In the genomic region with DNA sequence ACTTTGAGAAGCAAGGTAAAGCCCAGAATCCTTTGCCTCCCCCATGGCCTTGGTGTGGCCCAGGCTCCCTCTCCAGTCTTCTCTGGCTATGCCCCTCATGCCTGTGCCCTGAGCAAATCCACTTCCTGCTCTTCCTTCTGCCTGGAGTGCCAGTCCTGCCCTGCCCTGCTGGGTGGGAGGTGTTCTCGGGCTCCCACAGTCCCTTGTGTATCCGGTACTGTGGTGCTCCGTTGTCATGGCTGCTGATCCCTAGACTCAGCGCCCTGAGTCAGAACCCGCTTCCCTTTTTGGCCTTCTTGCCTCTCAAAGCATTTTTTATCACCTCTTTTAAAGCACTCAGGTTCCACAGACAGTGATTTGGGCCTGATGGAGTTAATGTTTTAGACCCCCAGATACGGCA, we compare ENCODE assay signal across 14 cellular contexts. TPM values are rescaled to one million over a fixed set of nuclear protein-coding genes. Genes with fewer than 3 reads are reported as not detected.
DNase-seq lines count a peak whose midpoint lies in the region; ATAC-seq and TF ChIP-seq lines count a peak whose summit lies in the region.
"Had no signal": no experiment of that assay in that cellular context is flagged by ENCODE, and none has a peak within 500 bp of the region (broad histone marks: within the 10 kb centered on the region; RNA-seq: fewer than 3 reads in every experiment).

No MANE protein-coding gene starts in this region.

- intact Hi-C loops in naive thymus-derived CD4-positive, alpha-beta T cell (cut with micrococcal nuclease), result no loop called here

- H3K27ac Mint-ChIP-seq in naive thymus-derived CD4-positive, alpha-beta T cell, result no peak overlapping the region
- H3K27ac Mint-ChIP-seq: nephron progenitor cell had no signal

- H3K4me3 ChIP-seq in GM12864 (ENCODE audit: low read depth, low read length) (no peak overlapping the region), MG63 (no peak overlapping the region)
- H3K4me3 ChIP-seq in naive thymus-derived CD4-positive, alpha-beta T cell (ENCODE audit: low read length), result no peak overlapping the region
- H3K4me3 ChIP-seq: SJCRH30 had no signal

- no peaks in the 10 kb centered on the region for H3K9me3 ChIP-seq in MG63
- H3K9me3 ChIP-seq in naive thymus-derived CD4-positive, alpha-beta T cell (ENCODE audit: control insufficient read depth in 2 of 3, low read length in 3 of 3), result no peaks in the 10 kb centered on the region
- H3K9me3 ChIP-seq: SJCRH30 had no signal

- DNase-seq in GM12864 (ENCODE audit: low read depth) (peak; percentile 49), MG63 (peak; percentile 75), astrocyte of the hippocampus (ENCODE audit: low read depth, low spot score) (peak; percentile 49), amygdala (lab: John Stamatoyannopoulos, UW) (no peak), NCI-H1417 treated with DMSO at 0.1 percent for 48 hours (lab: John Stamatoyannopoulos, UW) (no peak)
- no peak for DNase-seq in naive thymus-derived CD4-positive, alpha-beta T cell
- no peak for DNase-seq in activated CD8-positive, alpha-beta memory T cell treated with anti-CD3 and anti-CD28 coated beads, Interleukin-2, amount 50 U/mL, for 4 hours
- DNase-seq: GDM1, head of caudate nucleus, NCI-H1092, nephron progenitor cell had no signal

- H3K9me3 Mint-ChIP-seq in naive thymus-derived CD4-positive, alpha-beta T cell, result no peaks in the 10 kb centered on the region
- H3K9me3 Mint-ChIP-seq: central memory CD8-positive, alpha-beta T cell; nephron progenitor cell had no signal

- CTCF ChIA-PET in naive thymus-derived CD4-positive, alpha-beta T cell (lab: Charles Lee), result no interaction called here

- no peaks in the 10 kb centered on the region for H3K4me1 Mint-ChIP-seq in naive thymus-derived CD4-positive, alpha-beta T cell
- H3K4me1 Mint-ChIP-seq: central memory CD8-positive, alpha-beta T cell; nephron progenitor cell had no signal

- no peak overlapping the region for H3K4me3 Mint-ChIP-seq in naive thymus-derived CD4-positive, alpha-beta T cell
- H3K4me3 Mint-ChIP-seq: central memory CD8-positive, alpha-beta T cell; nephron progenitor cell had no signal

- H3K4me1 ChIP-seq in naive thymus-derived CD4-positive, alpha-beta T cell (ENCODE audit: control insufficient read depth in 2 of 2, insufficient read depth in 2 of 2, low read length in 2 of 2), result no peaks in the 10 kb centered on the region
- H3K4me1 ChIP-seq: SJCRH30 had no signal

- peaks cover 0 to 3% (median 0%) of the 10 kb centered on the region in 5 donors for H3K27me3 Mint-ChIP-seq in naive thymus-derived CD4-positive, alpha-beta T cell

- no peak overlapping the region for H3K27ac ChIP-seq in naive thymus-derived CD4-positive, alpha-beta T cell (ENCODE audit: low read depth, low read length)
- H3K27ac ChIP-seq: SJCRH30 had no signal

- no peaks in the 10 kb centered on the region for H3K36me3 ChIP-seq in MG63
- no peaks in the 10 kb centered on the region for H3K36me3 ChIP-seq in naive thymus-derived CD4-positive, alpha-beta T cell (ENCODE audit: control insufficient read depth in 2 of 3, insufficient read depth in 3 of 3, low read length in 3 of 3)
- H3K36me3 ChIP-seq: SJCRH30 had no signal

- TF ChIP-seq CTCF in GM12864 (IDR thresholded peaks at IDR 0.05; ENCODE audit: low read depth, low read length, missing control alignments), result no peak

- no peaks in the 10 kb centered on the region for H3K36me3 Mint-ChIP-seq in naive thymus-derived CD4-positive, alpha-beta T cell

- H3K27me3 ChIP-seq in MG63, result no peaks in the 10 kb centered on the region
- H3K27me3 ChIP-seq in naive thymus-derived CD4-positive, alpha-beta T cell (ENCODE audit: control insufficient read depth in 2 of 2, insufficient read depth in 2 of 2, low read length in 2 of 2), result no peaks in the 10 kb centered on the region
- H3K27me3 ChIP-seq: SJCRH30 had no signal

- peak; percentile 45 for ATAC-seq in naive thymus-derived CD4-positive, alpha-beta T cell
- no peak for ATAC-seq in HG02798 (IDR thresholded peaks at IDR 0.05; ENCODE audit: poor library complexity, unreplicated experiment)

- POLR2A ChIA-PET in naive thymus-derived CD4-positive, alpha-beta T cell (lab: Charles Lee), result no interaction called here

RNA-seq across cellular contexts. Expression of a gene that starts 29.4 kb away (rescaled TPM):
- 3.3 and 10.7 TPM in 2 replicates for total RNA-seq in MG63 (2014; rRNA removed; shearing (Covaris generic); ENCODE audit: low replicate concordance)
- 1 to 10 TPM in 1 of 5 experiments, not detected in 4; 1.5 TPM for total RNA-seq in naive thymus-derived CD4-positive, alpha-beta T cell
- polyA plus RNA-seq in naive thymus-derived CD4-positive, alpha-beta T cell, result not detected

RNA-seq across cellular contexts. Expression of a gene that starts 32.0 kb away (rescaled TPM):
- total RNA-seq in MG63 (2014; rRNA removed; shearing (Covaris generic); ENCODE audit: low replicate concordance), result 448 and 463 TPM in 2 replicates
- total RNA-seq in naive thymus-derived CD4-positive, alpha-beta T cell, result 100 to 1,000 TPM; 246 to 405 (median 264) TPM
- polyA plus RNA-seq in naive thymus-derived CD4-positive, alpha-beta T cell, result 100 to 1,000 TPM; 320 to 394 TPM

Comparison
In these comparisons a context has a peak if more than half of its experiments do, and no peak if none do; other contexts are left out.
1. DNase-seq: peak in GM12864 (single experiment), MG63 (single experiment) and astrocyte of the hippocampus (single experiment); none in naive thymus-derived CD4-positive, alpha-beta T cell (0 of 9), amygdala (0 of 56), NCI-H1417 treated with DMSO at 0.1 percent for 48 hours (single experiment) and activated CD8-positive, alpha-beta memory T cell treated with anti-CD3 and anti-CD28 coated beads, Interleukin-2, amount 50 U/mL, for 4 hours (single experiment).